ENCODE assay signal across 8 cellular contexts in genomic region chr13:23966691-23967615, GRCh38.
A peak's percentile ranks its signal among the peaks of the same experiment; 100 is the strongest.
DNase-seq lines count a peak whose midpoint lies in the region; ATAC-seq and TF ChIP-seq lines count a peak whose summit lies in the region.

No MANE protein-coding gene starts in this region.

- no peaks in the 10 kb centered on the region for H3K9me2 ChIP-seq in hepatocyte (replicated peaks; ENCODE audit: insufficient read depth)

- no peaks in the 10 kb centered on the region for H3K79me2 ChIP-seq in hepatocyte

- H3K27ac ChIP-seq in hepatocyte (peak overlapping the region; percentile 73), adrenal gland (peak overlapping the region in 2 of 5 donors; percentile 5 to 35), SJCRH30 (no peak overlapping the region)

- H3K4me3 ChIP-seq in hepatocyte (no peak overlapping the region), adrenal gland (peak overlapping the region in 1 of 4 donors; percentile 44), SJCRH30 (no peak overlapping the region)

- H2AFZ ChIP-seq in hepatocyte, result peak overlapping the region; percentile 10

- no peak for TF ChIP-seq CTCF in hepatocyte (IDR thresholded peaks at IDR 0.05; ENCODE audit: poor library complexity)
- no peak for TF ChIP-seq CTCF in adrenal gland (IDR thresholded peaks at IDR 0.05)

- no peaks in the 10 kb centered on the region for H3K27me3 ChIP-seq in hepatocyte
- no peaks in the 10 kb centered on the region for H3K27me3 ChIP-seq in adrenal gland
- no peaks in the 10 kb centered on the region for H3K27me3 ChIP-seq in SJCRH30

- DNase-seq in CD1c-positive myeloid dendritic cell (ENCODE audit: extremely low spot score), result peak; percentile 10
- peak; percentile 16 for DNase-seq in M059J (ENCODE audit: low read depth)
- DNase-seq in hepatocyte (ENCODE audit: low spot score), result peak; percentile 34
- DNase-seq in adrenal gland, result no peak
- DNase-seq in GM03348 (ENCODE audit: low spot score), result no peak
- DNase-seq in SJCRH30, result no peak
- DNase-seq in glomerular visceral epithelial cell (ENCODE audit: extremely low spot score), result no peak

- no peaks in the 10 kb centered on the region for H4K20me1 ChIP-seq in hepatocyte (ENCODE audit: insufficient read depth, poor library complexity, severe bottlenecking)

- H3K36me3 ChIP-seq in hepatocyte (replicated peaks; ENCODE audit: insufficient read depth, low read depth) (no peaks in the 10 kb centered on the region), adrenal gland (replicated peaks in 1 of 2) (no peaks in the 10 kb centered on the region), SJCRH30 (no peaks in the 10 kb centered on the region)

- H3K4me2 ChIP-seq in hepatocyte, result peak overlapping the region; percentile 63

- ATAC-seq in GM19467 (IDR thresholded peaks at IDR 0.05; ENCODE audit: unreplicated experiment), result peak; percentile 56

- H3K4me1 ChIP-seq in hepatocyte (ENCODE audit: insufficient read depth), result no peaks in the 10 kb centered on the region
- H3K4me1 ChIP-seq in adrenal gland (replicated peaks in 1 of 2), result no peaks in the 10 kb centered on the region
- peaks cover 12% of the 10 kb centered on the region for H3K4me1 ChIP-seq in SJCRH30

- H3K9me3 ChIP-seq in hepatocyte (ENCODE audit: low read depth), result no peaks in the 10 kb centered on the region
- no peaks in the 10 kb centered on the region for H3K9me3 ChIP-seq in adrenal gland (replicated peaks in 1 of 3)
- H3K9me3 ChIP-seq in SJCRH30 (replicated peaks), result no peaks in the 10 kb centered on the region; the same call in 1 of the 2 replicates

- intact Hi-C loops in adrenal gland (cut with DNase I), result no loop called here

- no peak for TF ChIP-seq POLR2A in adrenal gland (IDR thresholded peaks at IDR 0.05)

- WGBS in hepatocyte (ENCODE audit: low lambda C conversion rate, missing lambda C conversion rate), result 64% methylated on average over 11 of the region's 11 CpGs
- 64 to 68% (median 66%) methylated on average over 11 of the region's 11 CpGs for WGBS in adrenal gland, 4 donors

Comparison
In these comparisons a context has a peak if more than half of its experiments do, and no peak if none do; other contexts are left out.
1. DNase-seq: peak in CD1c-positive myeloid dendritic cell (single experiment), M059J (single experiment) and hepatocyte (single experiment); none in adrenal gland (0 of 7), GM03348 (single experiment), SJCRH30 (0 of 2) and glomerular visceral epithelial cell (single experiment).